In genomic region chr16:79051313-79051712, GRCh38 we compare ENCODE assay signal across 25 cellular contexts.
"Had no signal": no experiment of that assay in that cellular context is flagged by ENCODE, and none has a peak within 500 bp of the region (broad histone marks: within the 10 kb centered on the region; RNA-seq: fewer than 3 reads in every experiment).

No MANE protein-coding gene starts in this region.

- DNase-seq: dermis blood vessel endothelial cell; dorsolateral prefrontal cortex; effector CD4-positive, alpha-beta T cell; effector memory CD4-positive, alpha-beta T cell; erythroblast; foreskin keratinocyte; heart left ventricle; hippocampal formation; left cardiac atrium; left lung; left ventricle myocardium superior; lower lobe of right lung; mesendoderm; midbrain; naive thymus-derived CD4-positive, alpha-beta T cell; natural killer cell had no signal

- H3K4me3 Mint-ChIP-seq: memory B cell; naive thymus-derived CD4-positive, alpha-beta T cell; natural killer cell had no signal

- H3K36me3 ChIP-seq: gastroesophageal sphincter, heart left ventricle, left lung, lower lobe of right lung had no signal

- H3K4me1 ChIP-seq: gastroesophageal sphincter, heart left ventricle, left lung, lower lobe of right lung had no signal

- FAIRE-seq: colon, endothelial cell of umbilical vein, frontal cortex, islet of Langerhans, keratinocyte had no signal

- ATAC-seq: esophagus mucosa; gastroesophageal sphincter; heart left ventricle; left cardiac atrium; left lung; left ventricle myocardium superior; lower lobe of right lung; naive thymus-derived CD4-positive, alpha-beta T cell; natural killer cell had no signal

- H3K27me3 Mint-ChIP-seq: naive thymus-derived CD4-positive, alpha-beta T cell had no signal

- H3K9me3 ChIP-seq: gastroesophageal sphincter, left lung, lower lobe of right lung had no signal

- H3K4me1 Mint-ChIP-seq: memory B cell had no signal

- H3K27me3 ChIP-seq: dorsolateral prefrontal cortex, foreskin keratinocyte, gastroesophageal sphincter, heart left ventricle, left lung had no signal

- H3K36me3 Mint-ChIP-seq: memory B cell, natural killer cell had no signal

- H3K9me3 Mint-ChIP-seq: natural killer cell had no signal

- H3K27ac ChIP-seq: coronary artery, dorsolateral prefrontal cortex, foreskin keratinocyte, gastroesophageal sphincter, heart left ventricle, left lung, lower lobe of right lung had no signal

- H3K27ac Mint-ChIP-seq: memory B cell; naive thymus-derived CD4-positive, alpha-beta T cell; natural killer cell had no signal

- H3K4me3 ChIP-seq: coronary artery, dorsolateral prefrontal cortex, gastroesophageal sphincter, heart left ventricle, left lung, lower lobe of right lung had no signal
